In genomic region chr11:70397336-70397982, GRCh38 we compare ENCODE assay signal across 8 cellular contexts. TPM values are rescaled to one million over a fixed set of nuclear protein-coding genes. Genes with fewer than 3 reads are reported as not detected.
A peak's percentile ranks its signal among the peaks of the same experiment; 100 is the strongest.
DNase-seq lines count a peak whose midpoint lies in the region; ATAC-seq and TF ChIP-seq lines count a peak whose summit lies in the region.

No MANE protein-coding gene starts in this region.

- H3K56ac ChIP-seq in H9 (ENCODE audit: insufficient read length, low read depth, low read length): no peak overlapping the region

- H3K36me3 Mint-ChIP-seq in H9 (ENCODE audit: insufficient read depth in 1 of 3, low read depth in 3 of 3): peaks cover 21 to 34% (median 31%) of the 10 kb centered on the region in 3 experiments
- H3K36me3 Mint-ChIP-seq in endothelial cell (ENCODE audit: low read depth, unreplicated experiment): peaks cover 15% of the 10 kb centered on the region
- H3K36me3 Mint-ChIP-seq in nephron progenitor cell (ENCODE audit: low read depth): peaks cover 23% of the 10 kb centered on the region

- H2BK12ac ChIP-seq in H9 (ENCODE audit: insufficient read length, low read depth, low read length): no peak overlapping the region

- H3K4me1 ChIP-seq in H9 (ENCODE audit: insufficient read depth, low read length): no peaks in the 10 kb centered on the region

- no peak overlapping the region for H2BK20ac ChIP-seq in H9 (ENCODE audit: low read depth, low read length, poor library complexity, severe bottlenecking)

- H4K91ac ChIP-seq in H9 (ENCODE audit: insufficient read length, low read depth, low read length): no peak overlapping the region

- peaks cover 17% of the 10 kb centered on the region for H3K23me2 ChIP-seq in H9 (ENCODE audit: insufficient read length, low read depth, low read length, poor library complexity, severe bottlenecking)

- H3K27me3 ChIP-seq in H9 (ENCODE audit: insufficient read depth, low read length): no peaks in the 10 kb centered on the region

- H3K14ac ChIP-seq in H9 (ENCODE audit: insufficient read depth, low read length): peak overlapping the region; percentile 9; the same call in 1 of the 2 replicates

- H2BK5ac ChIP-seq in H9 (ENCODE audit: insufficient read length, low read length): no peak overlapping the region

- H3K79me1 ChIP-seq in H9 (ENCODE audit: insufficient read depth, low read depth, low read length, poor library complexity, severe bottlenecking): peaks cover 2% of the 10 kb centered on the region

- no peaks in the 10 kb centered on the region for H3K9me3 ChIP-seq in H9 (ENCODE audit: control insufficient read depth, low read depth, low read length)

- H3K27me3 Mint-ChIP-seq in H9 (ENCODE audit: low read depth) (no peaks in the 10 kb centered on the region), endothelial cell (ENCODE audit: unreplicated experiment) (peaks cover 6% of the 10 kb centered on the region), nephron progenitor cell (ENCODE audit: low read depth, poor library complexity) (peaks cover 10% of the 10 kb centered on the region)

- H3K18ac ChIP-seq in H9 (ENCODE audit: insufficient read length, low read depth, low read length): peak overlapping the region; percentile 52

- peak overlapping the region; percentile 66 for H3K9ac ChIP-seq in H9 (ENCODE audit: extremely low read depth, insufficient read length, low read length)

- no peak overlapping the region for H3K27ac ChIP-seq in H9 (ENCODE audit: insufficient read length, low read depth, low read length)

- peaks cover 21 to 26% of the 10 kb centered on the region in 2 experiments for H3K4me1 Mint-ChIP-seq in H9
- peaks cover 24% of the 10 kb centered on the region for H3K4me1 Mint-ChIP-seq in endothelial cell (ENCODE audit: unreplicated experiment)
- peaks cover 18% of the 10 kb centered on the region for H3K4me1 Mint-ChIP-seq in nephron progenitor cell

- peak; percentile 25 for DNase-seq in CD1c-positive myeloid dendritic cell (ENCODE audit: extremely low spot score)
- peak; percentile 49 for DNase-seq in H9
- peak; percentile 39 for DNase-seq in endothelial cell (ENCODE audit: low spot score)
- DNase-seq in nephron progenitor cell: peak; percentile 17
- DNase-seq in GM03348 (ENCODE audit: low spot score): no peak
- no peak for DNase-seq in cerebellar nuclear complex (lab: John Stamatoyannopoulos, UW)
- DNase-seq in inferior parietal cortex (ENCODE audit: extremely low spot score): no peak

- peak; percentile 43 for ATAC-seq in SK-N-SH treated with all-trans-retinoic acid at 6 μM for 48 hours

- H3T11ph ChIP-seq in H9 (ENCODE audit: low read length): no peak overlapping the region

- H2AK5ac ChIP-seq in H9 (ENCODE audit: insufficient read length, low read length): no peak overlapping the region

- H4K5ac ChIP-seq in H9 (ENCODE audit: insufficient read length, low read depth, low read length): no peak overlapping the region

- H3K4me3 Mint-ChIP-seq in H9: peak overlapping the region; percentile 86 to 97
- peak overlapping the region; percentile 95 for H3K4me3 Mint-ChIP-seq in endothelial cell (ENCODE audit: unreplicated experiment)
- H3K4me3 Mint-ChIP-seq in nephron progenitor cell: peak overlapping the region; percentile 90

- H3K4me2 ChIP-seq in H9 (ENCODE audit: insufficient read depth, insufficient read length, low read length): peak overlapping the region; percentile 71

- no peak overlapping the region for H2BK15ac ChIP-seq in H9 (ENCODE audit: low read depth, low read length)

- H4K8ac ChIP-seq in H9 (replicated peaks; ENCODE audit: insufficient read length, low read depth, low read length): no peak overlapping the region

- H3K23ac ChIP-seq in H9 (ENCODE audit: insufficient read length, low read depth, low read length): no peak overlapping the region

- peaks cover 24% of the 10 kb centered on the region; the same call in 1 of the 2 replicates for H3K79me2 ChIP-seq in H9 (ENCODE audit: insufficient read depth, low read length)

- H4K20me1 ChIP-seq in H9 (ENCODE audit: control insufficient read depth, insufficient read depth, insufficient read length): no peaks in the 10 kb centered on the region

- no peak overlapping the region for H2AFZ ChIP-seq in H9 (ENCODE audit: low read length)

- H3K9me3 Mint-ChIP-seq in H9: no peaks in the 10 kb centered on the region
- H3K9me3 Mint-ChIP-seq in endothelial cell (ENCODE audit: unreplicated experiment): no peaks in the 10 kb centered on the region
- H3K9me3 Mint-ChIP-seq in nephron progenitor cell: no peaks in the 10 kb centered on the region

- H2BK120ac ChIP-seq in H9 (ENCODE audit: low read depth, low read length, poor library complexity, severe bottlenecking): no peak overlapping the region

- TF ChIP-seq CTCF in H9 (conservative IDR thresholded peaks at IDR 0.05) (no peak), endothelial cell (IDR thresholded peaks at IDR 0.05; ENCODE audit: unreplicated experiment) (no peak), nephron progenitor cell (IDR thresholded peaks at IDR 0.05) (no peak)

- no CpG with 5 or more reads among the region's 18 CpGs for WGBS in H9 (ENCODE audit: extremely low coverage, insufficient read length, low lambda C conversion rate)

- H3K4ac ChIP-seq in H9 (ENCODE audit: low read depth, low read length): no peak overlapping the region

- peak overlapping the region; percentile 8 to 91 (median 65); a peak in 4 of 7 replicates for H3K27ac Mint-ChIP-seq in H9
- peak overlapping the region; percentile 69 for H3K27ac Mint-ChIP-seq in endothelial cell (ENCODE audit: unreplicated experiment)
- H3K27ac Mint-ChIP-seq in nephron progenitor cell: no peak overlapping the region

TF ChIP-seq in SK-N-SH treated with all-trans-retinoic acid at 6 μM for 48 hours, 23 proteins besides CTCF, POLR2A, EP300 and RAD21:
- TF ChIP-seq TCF4 (CRISPR knock-in tag; IDR thresholded peaks at IDR 0.05; ENCODE audit: borderline replicate concordance): no peak
- no peak for TF ChIP-seq GLIS3 (CRISPR knock-in tag; IDR thresholded peaks at IDR 0.05)
- TF ChIP-seq CSDC2 (CRISPR knock-in tag; IDR thresholded peaks at IDR 0.05): no peak
- TF ChIP-seq, protein P1, sequence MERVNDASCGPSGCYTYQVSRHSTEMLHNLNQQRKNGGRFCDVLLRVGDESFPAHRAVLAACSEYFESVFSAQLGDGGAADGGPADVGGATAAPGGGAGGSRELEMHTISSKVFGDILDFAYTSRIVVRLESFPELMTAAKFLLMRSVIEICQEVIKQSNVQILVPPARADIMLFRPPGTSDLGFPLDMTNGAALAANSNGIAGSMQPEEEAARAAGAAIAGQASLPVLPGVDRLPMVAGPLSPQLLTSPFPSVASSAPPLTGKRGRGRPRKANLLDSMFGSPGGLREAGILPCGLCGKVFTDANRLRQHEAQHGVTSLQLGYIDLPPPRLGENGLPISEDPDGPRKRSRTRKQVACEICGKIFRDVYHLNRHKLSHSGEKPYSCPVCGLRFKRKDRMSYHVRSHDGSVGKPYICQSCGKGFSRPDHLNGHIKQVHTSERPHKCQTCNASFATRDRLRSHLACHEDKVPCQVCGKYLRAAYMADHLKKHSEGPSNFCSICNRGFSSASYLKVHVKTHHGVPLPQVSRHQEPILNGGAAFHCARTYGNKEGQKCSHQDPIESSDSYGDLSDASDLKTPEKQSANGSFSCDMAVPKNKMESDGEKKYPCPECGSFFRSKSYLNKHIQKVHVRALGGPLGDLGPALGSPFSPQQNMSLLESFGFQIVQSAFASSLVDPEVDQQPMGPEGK (CRISPR knock-in tag; IDR thresholded peaks at IDR 0.05; ENCODE audit: borderline replicate concordance): no peak

RNA-seq across cellular contexts. Expression of gene CTTN, which starts 0.9 kb away (rescaled TPM):
- total RNA-seq in H9 (2021) (224 and 226 TPM in 2 replicates), endothelial cell (ENCODE audit: unreplicated experiment) (458 TPM)

Comparison
In these comparisons a context has a peak if more than half of its experiments do, and no peak if none do; other contexts are left out.
1. DNase-seq: peak in CD1c-positive myeloid dendritic cell (single experiment), H9 (single experiment), endothelial cell (single experiment) and nephron progenitor cell (single experiment); none in GM03348 (single experiment), cerebellar nuclear complex (0 of 2) and inferior parietal cortex (single experiment).
2. Peak in every context shown above with its lines, with median percentiles within 50 percentile points of each other: H3K4me3 Mint-ChIP-seq.